Comparison of ENCODE assay signal across 20 cellular contexts in genomic region chr3:102265720-102266119, GRCh38.
A peak's percentile ranks its signal among the peaks of the same experiment; 100 is the strongest.
DNase-seq lines count a peak whose midpoint lies in the region; ATAC-seq and TF ChIP-seq lines count a peak whose summit lies in the region.
"Had no signal": no experiment of that assay in that cellular context is flagged by ENCODE, and none has a peak within 500 bp of the region (broad histone marks: within the 10 kb centered on the region; RNA-seq: fewer than 3 reads in every experiment).

No MANE protein-coding gene starts in this region.

- no peaks in the 10 kb centered on the region for H3K27me3 Mint-ChIP-seq in neural progenitor cell (ENCODE audit: insufficient read depth, low read depth)
- H3K27me3 Mint-ChIP-seq in natural killer cell (ENCODE audit: low read depth in 2 of 2), result no peaks in the 10 kb centered on the region
- H3K27me3 Mint-ChIP-seq: stimulated activated naive CD8-positive, alpha-beta T cell treated with anti-CD3 and anti-CD28 coated beads, Interleukin-15, amount 100 ng/mL, for 72 hours had no signal

- H2AFZ ChIP-seq in HCT116 (ENCODE audit: low read depth, low read length, poor library complexity, severe bottlenecking) (peak overlapping the region; percentile 21), neural progenitor cell (replicated peaks) (peak overlapping the region; percentile 19)

- TF ChIP-seq CTCF in HCT116 (IDR thresholded peaks at IDR 0.05 in 2 of 3, conservative IDR thresholded peaks at IDR 0.05 in 1 of 3; ENCODE audit: borderline replicate concordance in 1 of 3, insufficient read depth in 1 of 3, low read depth in 2 of 3, low read length in 2 of 3) (no peak), neural progenitor cell (IDR thresholded peaks at IDR 0.05) (no peak), natural killer cell (IDR thresholded peaks at IDR 0.05) (no peak), left ventricle myocardium inferior (IDR thresholded peaks at IDR 0.05; ENCODE audit: borderline replicate concordance) (no peak), mucosa of descending colon (IDR thresholded peaks at IDR 0.05) (no peak)

- peaks cover 2% of the 10 kb centered on the region for H3K9me3 Mint-ChIP-seq in neural progenitor cell
- peaks cover 0 to 4% of the 10 kb centered on the region in 2 donors for H3K9me3 Mint-ChIP-seq in natural killer cell
- H3K9me3 Mint-ChIP-seq: activated CD4-positive, alpha-beta T cell treated with anti-CD3 and anti-CD28 coated beads, Interleukin-2, amount 10 ng/mL, durations not matched to agents 7 days and 5 days; activated naive CD4-positive, alpha-beta T cell treated with anti-CD3 and anti-CD28 coated beads for 36 hours; stimulated activated naive CD8-positive, alpha-beta T cell treated with anti-CD3 and anti-CD28 coated beads, Interleukin-15, amount 100 ng/mL, for 72 hours had no signal

- H3K27ac ChIP-seq in HCT116 (ENCODE audit: low read depth, low read length) (no peak overlapping the region), neural progenitor cell (no peak overlapping the region), left ventricle myocardium inferior (replicated peaks) (no peak overlapping the region)
- H3K27ac ChIP-seq: ascending aorta, neutrophil, upper lobe of right lung had no signal

- H3K9ac ChIP-seq in HCT116 (ENCODE audit: low read length), result no peak overlapping the region
- H3K9ac ChIP-seq in neural progenitor cell, result no peak overlapping the region
- H3K9ac ChIP-seq: SK-N-SH had no signal

- CTCF ChIA-PET in HCT116 (lab: Charles Lee), result no interaction called here

- H3K79me2 ChIP-seq in HCT116 (ENCODE audit: insufficient read depth, low read length) (no peaks in the 10 kb centered on the region), neural progenitor cell (ENCODE audit: low read depth) (no peaks in the 10 kb centered on the region)

- ATAC-seq in GM19351 (IDR thresholded peaks at IDR 0.05; ENCODE audit: unreplicated experiment), result peak; percentile 52
- ATAC-seq in HCT116, result no peak
- ATAC-seq in natural killer cell, result no peak
- no peak for ATAC-seq in mucosa of descending colon
- ATAC-seq: stimulated activated naive CD8-positive, alpha-beta T cell treated with anti-CD3 and anti-CD28 coated beads, Interleukin-15, amount 100 ng/mL, for 72 hours; upper lobe of right lung had no signal

- 0 out of 2 replicates have a peak, but pooled peaks cover 2% of the 10 kb centered on the region for H3K9me2 ChIP-seq in HCT116 (ENCODE audit: insufficient read depth)
- H3K9me2 ChIP-seq: SK-N-SH had no signal

- RAD21 ChIA-PET in HCT116 (lab: Charles Lee; ENCODE audit: low non-redundant PET in 1 of 2, low total read pairs in 2 of 2, uncharacterized antibody in 2 of 2, unreplicated experiment in 2 of 2), result no interaction called here

- no peaks in the 10 kb centered on the region for H3F3A ChIP-seq in neural progenitor cell (ENCODE audit: low read depth)

- no peak overlapping the region for H3K4me3 ChIP-seq in HCT116 (replicated peaks in 1 of 2; ENCODE audit: low read depth in 1 of 2, low read length in 2 of 2)
- no peak overlapping the region for H3K4me3 ChIP-seq in neural progenitor cell
- H3K4me3 ChIP-seq in left ventricle myocardium inferior, result no peak overlapping the region
- H3K4me3 ChIP-seq in mucosa of descending colon, result no peak overlapping the region
- H3K4me3 ChIP-seq: ascending aorta, upper lobe of right lung had no signal

- no peak for TF ChIP-seq RAD21 in HCT116 (IDR thresholded peaks at IDR 0.05; ENCODE audit: low read depth)

- H3K4me1 Mint-ChIP-seq in neural progenitor cell (peaks cover 17% of the 10 kb centered on the region), natural killer cell (no peaks in the 10 kb centered on the region)
- H3K4me1 Mint-ChIP-seq: activated CD4-positive, alpha-beta T cell treated with anti-CD3 and anti-CD28 coated beads, Interleukin-2, amount 10 ng/mL, durations not matched to agents 7 days and 5 days; stimulated activated naive CD8-positive, alpha-beta T cell treated with anti-CD3 and anti-CD28 coated beads, Interleukin-15, amount 100 ng/mL, for 72 hours had no signal

- H3K36me3 Mint-ChIP-seq in neural progenitor cell, result no peaks in the 10 kb centered on the region
- H3K36me3 Mint-ChIP-seq in natural killer cell, result no peaks in the 10 kb centered on the region

- no peak for TF ChIP-seq POLR2A in HCT116 (IDR thresholded peaks at IDR 0.05; ENCODE audit: borderline replicate concordance, extremely low read depth, insufficient read depth, insufficient read length)

- H3K27me3 ChIP-seq in HCT116 (ENCODE audit: insufficient read depth, low read length), result no peaks in the 10 kb centered on the region
- no peaks in the 10 kb centered on the region for H3K27me3 ChIP-seq in neural progenitor cell
- no peaks in the 10 kb centered on the region for H3K27me3 ChIP-seq in left ventricle myocardium inferior (ENCODE audit: low read depth)
- H3K27me3 ChIP-seq: ascending aorta, neutrophil, upper lobe of right lung had no signal

- H3K4me3 Mint-ChIP-seq in neural progenitor cell, result no peak overlapping the region
- H3K4me3 Mint-ChIP-seq in natural killer cell, result no peak overlapping the region
- H3K4me3 Mint-ChIP-seq: activated CD4-positive, alpha-beta T cell treated with anti-CD3 and anti-CD28 coated beads, Interleukin-2, amount 10 ng/mL, durations not matched to agents 7 days and 5 days; activated naive CD4-positive, alpha-beta T cell treated with anti-CD3 and anti-CD28 coated beads for 36 hours; stimulated activated naive CD8-positive, alpha-beta T cell treated with anti-CD3 and anti-CD28 coated beads, Interleukin-15, amount 100 ng/mL, for 72 hours had no signal

- H3K9me3 ChIP-seq in HCT116 (ENCODE audit: control insufficient read depth in 1 of 2, insufficient read depth in 1 of 2, low read depth in 1 of 2, low read length in 2 of 2) (no peaks in the 10 kb centered on the region), neural progenitor cell (ENCODE audit: low read depth) (no peaks in the 10 kb centered on the region), left ventricle myocardium inferior (replicated peaks) (no peaks in the 10 kb centered on the region), mucosa of descending colon (no peaks in the 10 kb centered on the region)
- H3K9me3 ChIP-seq: ascending aorta, neutrophil, SK-N-SH, upper lobe of right lung had no signal

- intact Hi-C loops in HCT116 (cut with micrococcal nuclease), result no loop called here
- intact Hi-C loops in natural killer cell (cut with micrococcal nuclease), result no loop called here
- intact Hi-C loops in left ventricle myocardium inferior (cut with micrococcal nuclease), result no loop called here
- intact Hi-C loops in mucosa of descending colon (cut with DNase I, micrococcal nuclease), result no loop called here

- H3K4me1 ChIP-seq in HCT116 (ENCODE audit: control insufficient read depth in 1 of 2, insufficient read depth in 2 of 2, low read length in 2 of 2), result no peaks in the 10 kb centered on the region
- H3K4me1 ChIP-seq in neural progenitor cell, result no peaks in the 10 kb centered on the region
- no peaks in the 10 kb centered on the region for H3K4me1 ChIP-seq in left ventricle myocardium inferior
- H3K4me1 ChIP-seq in mucosa of descending colon (ENCODE audit: low read depth), result no peaks in the 10 kb centered on the region
- H3K4me1 ChIP-seq: ascending aorta, upper lobe of right lung had no signal

- H4K20me1 ChIP-seq in HCT116 (ENCODE audit: insufficient read depth) (no peaks in the 10 kb centered on the region), neural progenitor cell (ENCODE audit: low read depth) (no peaks in the 10 kb centered on the region)

- H3K27ac Mint-ChIP-seq in neural progenitor cell, result no peak overlapping the region
- H3K27ac Mint-ChIP-seq in natural killer cell, result no peak overlapping the region
- H3K27ac Mint-ChIP-seq: activated CD4-positive, alpha-beta T cell treated with anti-CD3 and anti-CD28 coated beads, Interleukin-2, amount 10 ng/mL, durations not matched to agents 7 days and 5 days; activated naive CD4-positive, alpha-beta T cell treated with anti-CD3 and anti-CD28 coated beads for 36 hours; stimulated activated naive CD8-positive, alpha-beta T cell treated with anti-CD3 and anti-CD28 coated beads, Interleukin-15, amount 100 ng/mL, for 72 hours had no signal

- DNase-seq in HCT116 (ENCODE audit: low read depth, low spot score) (no peak), LHCN-M2 (ENCODE audit: low read depth) (peak; percentile 32), neural progenitor cell (ENCODE audit: low spot score) (no peak), natural killer cell (no peak), left ventricle myocardium inferior (no peak), NCI-H2029 treated with DMSO at 0.1 percent for 48 hours (lab: John Stamatoyannopoulos, UW) (no peak), mucosa of descending colon (no peak)
- DNase-seq: activated CD4-positive, alpha-beta T cell treated with anti-CD3 and anti-CD28 coated beads, Interleukin-2, amount 10 ng/mL, durations not matched to agents 7 days and 5 days; activated naive CD4-positive, alpha-beta T cell treated with anti-CD3 and anti-CD28 coated beads for 36 hours; kidney glomerular epithelial cell; midbrain; NCI-H1048; NCI-H774; retina; SK-N-SH; stimulated activated naive CD8-positive, alpha-beta T cell treated with anti-CD3 and anti-CD28 coated beads, Interleukin-15, amount 100 ng/mL, for 72 hours; upper lobe of right lung had no signal

- H3K4me2 ChIP-seq in HCT116 (ENCODE audit: low read length) (no peak overlapping the region), neural progenitor cell (no peak overlapping the region)
- H3K4me2 ChIP-seq: SK-N-SH had no signal

- POLR2A ChIA-PET in HCT116 (lab: Charles Lee), result no interaction called here

- H3K36me3 ChIP-seq in HCT116 (ENCODE audit: control insufficient read depth in 1 of 2, insufficient read depth in 2 of 2, low read length in 2 of 2), result no peaks in the 10 kb centered on the region
- no peaks in the 10 kb centered on the region for H3K36me3 ChIP-seq in neural progenitor cell
- H3K36me3 ChIP-seq in left ventricle myocardium inferior, result no peaks in the 10 kb centered on the region
- no peaks in the 10 kb centered on the region for H3K36me3 ChIP-seq in mucosa of descending colon (ENCODE audit: low read depth)
- H3K36me3 ChIP-seq: ascending aorta, neutrophil, upper lobe of right lung had no signal

- no TSS peak for BruUV-seq in HCT116 (replicated peaks; lab: Mats Ljungman, UMichigan)

TF ChIP-seq in HCT116, 20 proteins besides CTCF, POLR2A, EP300 and RAD21 (continues in another document):
- no peak for TF ChIP-seq SRF (IDR thresholded peaks at IDR 0.05; ENCODE audit: low read depth)
- TF ChIP-seq EGR1 (IDR thresholded peaks at IDR 0.05; ENCODE audit: low read depth), result no peak
